30 cellular contexts compared by ENCODE assay signal in genomic region chr18:12443631-12444030, GRCh38.
"Had no signal": no experiment of that assay in that cellular context is flagged by ENCODE, and none has a peak within 500 bp of the region (broad histone marks: within the 10 kb centered on the region; RNA-seq: fewer than 3 reads in every experiment).

No MANE protein-coding gene starts in this region.

- FAIRE-seq: bronchial epithelial cell had no signal

- H3K27ac Mint-ChIP-seq: activated CD4-positive, alpha-beta T cell treated with anti-CD3 and anti-CD28 coated beads for 36 hours; activated CD4-positive, alpha-beta T cell treated with anti-CD3 and anti-CD28 coated beads, Interleukin-2, amount 10 ng/mL, durations not matched to agents 7 days and 5 days; activated CD8-positive, alpha-beta T cell treated with anti-CD3 and anti-CD28 coated beads, Interleukin-2, amount 10 ng/mL, durations not matched to agents 7 days and 5 days; activated naive CD4-positive, alpha-beta T cell treated with anti-CD3 and anti-CD28 coated beads, Interleukin-2, amount 10 ng/mL, durations not matched to agents 7 days and 5 days; activated naive CD8-positive, alpha-beta T cell; activated naive CD8-positive, alpha-beta T cell treated with anti-CD3 and anti-CD28 coated beads, Interleukin-2, amount 50 U/mL, for 24 hours; brain had no signal

- H3K9me3 Mint-ChIP-seq: activated CD4-positive, alpha-beta T cell treated with anti-CD3 and anti-CD28 coated beads, Interleukin-2, amount 10 ng/mL, durations not matched to agents 7 days and 5 days; activated naive CD4-positive, alpha-beta T cell treated with anti-CD3 and anti-CD28 coated beads, Interleukin-2, amount 10 ng/mL, durations not matched to agents 7 days and 5 days; activated naive CD8-positive, alpha-beta T cell treated with anti-CD3 and anti-CD28 coated beads, Interleukin-2, amount 50 U/mL, for 24 hours had no signal

- DNase-seq: activated CD4-positive, alpha-beta T cell treated with anti-CD3 and anti-CD28 coated beads for 36 hours; activated CD4-positive, alpha-beta T cell treated with anti-CD3 and anti-CD28 coated beads, Interleukin-2, amount 10 ng/mL, durations not matched to agents 7 days and 5 days; activated CD4-positive, alpha-beta T cell treated with anti-CD3 and anti-CD28 coated beads, Interleukin-2, amount 50 U/mL, for 48 hours; activated CD8-positive, alpha-beta memory T cell treated with anti-CD3 and anti-CD28 coated beads, Interleukin-2, amount 50 U/mL, for 4 hours; activated CD8-positive, alpha-beta T cell treated with anti-CD3 and anti-CD28 coated beads, Interleukin-2, amount 10 ng/mL, durations not matched to agents 7 days and 5 days; activated effector memory CD4-positive, alpha-beta T cell treated with Interleukin-2 at 50 U/mL for 16 hours; activated naive CD4-positive, alpha-beta T cell treated with anti-CD3 and anti-CD28 coated beads, Interleukin-2, amount 10 ng/mL, durations not matched to agents 7 days and 5 days; activated naive CD8-positive, alpha-beta T cell treated with anti-CD3 and anti-CD28 coated beads, Interleukin-2, amount 50 U/mL, for 24 hours; activated T-cell treated with anti-CD3 and anti-CD28 coated beads, Interleukin-2, amount 50 U/mL, for 48 hours; anterior cingulate cortex; caudate nucleus; cerebellar nuclear complex; NCI-H1092 treated with DMSO at 0.1 percent for 48 hours; NCI-H1417; NCI-H146; NCI-H187; NCI-H2029 treated with DMSO at 0.1 percent for 48 hours; NCI-H2107; NCI-H2171; NCI-H510A; NCI-H526; NCI-H748 treated with DMSO at 0.1 percent for 48 hours; NK-92 treated with Interleukin-12 subunit alpha and Interleukin-12 subunit beta, amount 100 ng/mL, for 24 hours; PC-9; Right ventricle myocardium superior; T1000 had no signal

- ATAC-seq: activated CD4-positive, alpha-beta T cell treated with anti-CD3 and anti-CD28 coated beads for 36 hours; activated CD4-positive, CD25-positive, alpha-beta regulatory T cell treated with anti-CD3 and anti-CD28 coated beads, Interleukin-2, amount 50 U/mL, for 24 hours; activated CD8-positive, alpha-beta T cell treated with anti-CD3 and anti-CD28 coated beads, Interleukin-2, amount 10 ng/mL, durations not matched to agents 7 days and 5 days; activated naive CD8-positive, alpha-beta T cell treated with anti-CD3 and anti-CD28 coated beads, Interleukin-2, amount 50 U/mL, for 24 hours had no signal

- H3K4me3 ChIP-seq: PC-9 had no signal

- H3K27me3 Mint-ChIP-seq: activated CD4-positive, alpha-beta T cell treated with anti-CD3 and anti-CD28 coated beads for 36 hours; activated CD4-positive, alpha-beta T cell treated with anti-CD3 and anti-CD28 coated beads, Interleukin-2, amount 10 ng/mL, durations not matched to agents 7 days and 5 days; activated naive CD4-positive, alpha-beta T cell treated with anti-CD3 and anti-CD28 coated beads, Interleukin-2, amount 10 ng/mL, durations not matched to agents 7 days and 5 days; activated naive CD8-positive, alpha-beta T cell; activated naive CD8-positive, alpha-beta T cell treated with anti-CD3 and anti-CD28 coated beads, Interleukin-2, amount 50 U/mL, for 24 hours had no signal

- H3K36me3 Mint-ChIP-seq: activated naive CD4-positive, alpha-beta T cell treated with anti-CD3 and anti-CD28 coated beads, Interleukin-2, amount 10 ng/mL, durations not matched to agents 7 days and 5 days had no signal

- H3K27ac ChIP-seq: PC-9 had no signal

- H3K4me2 ChIP-seq: PC-9 had no signal

- H2AFZ ChIP-seq: PC-9 had no signal

- H3K4me1 Mint-ChIP-seq: activated CD4-positive, alpha-beta T cell treated with anti-CD3 and anti-CD28 coated beads for 36 hours; activated naive CD4-positive, alpha-beta T cell treated with anti-CD3 and anti-CD28 coated beads, Interleukin-2, amount 10 ng/mL, durations not matched to agents 7 days and 5 days; activated naive CD8-positive, alpha-beta T cell treated with anti-CD3 and anti-CD28 coated beads, Interleukin-2, amount 50 U/mL, for 24 hours; brain had no signal

- H3K4me3 Mint-ChIP-seq: activated CD4-positive, alpha-beta T cell treated with anti-CD3 and anti-CD28 coated beads for 36 hours; activated CD4-positive, alpha-beta T cell treated with anti-CD3 and anti-CD28 coated beads, Interleukin-2, amount 10 ng/mL, durations not matched to agents 7 days and 5 days; activated CD8-positive, alpha-beta T cell treated with anti-CD3 and anti-CD28 coated beads, Interleukin-2, amount 10 ng/mL, durations not matched to agents 7 days and 5 days; activated naive CD4-positive, alpha-beta T cell treated with anti-CD3 and anti-CD28 coated beads, Interleukin-2, amount 10 ng/mL, durations not matched to agents 7 days and 5 days; activated naive CD8-positive, alpha-beta T cell; activated naive CD8-positive, alpha-beta T cell treated with anti-CD3 and anti-CD28 coated beads, Interleukin-2, amount 50 U/mL, for 24 hours; brain had no signal
